1 cellular context compared by ENCODE assay signal in the genomic region with DNA sequence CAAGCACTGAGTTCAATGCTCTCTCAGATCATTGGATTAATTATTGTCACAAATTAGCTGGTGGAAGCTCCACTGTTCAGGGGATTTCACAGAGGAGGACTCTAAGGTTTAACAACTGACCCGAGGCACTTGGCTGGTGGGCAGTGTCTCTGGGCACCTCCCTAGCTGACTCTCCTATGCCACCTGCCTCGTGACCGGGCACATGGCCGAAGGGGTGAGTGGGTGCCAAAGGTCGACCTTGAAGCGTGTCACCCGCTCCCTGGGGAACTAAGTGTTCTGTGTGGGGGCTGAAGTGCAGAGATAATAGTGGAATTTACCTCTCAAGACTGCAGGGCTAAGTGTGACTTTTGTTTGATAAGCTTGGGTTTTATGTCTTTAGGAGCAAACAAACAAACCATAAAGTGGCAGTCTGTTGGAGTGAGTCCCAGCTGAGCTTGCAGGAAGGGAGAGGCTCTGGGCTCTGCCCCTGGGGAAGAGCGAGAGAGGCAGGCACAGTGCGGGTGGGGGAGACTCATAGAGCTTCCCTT.
TF ChIP-seq lines count a peak whose summit lies in the region.

No MANE protein-coding gene starts in this region.

TF ChIP-seq in HEK293, 187 proteins besides CTCF, POLR2A, EP300 and RAD21 (continued from another document and continues in another):
- no peak for TF ChIP-seq GLI4 (tag by site-specific recombination; IDR thresholded peaks at IDR 0.05)
- no peak for TF ChIP-seq ZNF132 (tag by site-specific recombination; IDR thresholded peaks at IDR 0.05; ENCODE audit: borderline replicate concordance)
- TF ChIP-seq HOXD13 (CRISPR knock-in tag; IDR thresholded peaks at IDR 0.05; ENCODE audit: borderline replicate concordance): peak; percentile 21; the same call in 1 of the 2 replicates
- TF ChIP-seq ZNF274 (IDR thresholded peaks at IDR 0.05; ENCODE audit: low read length): no peak
- TF ChIP-seq ZNF274 (tag by site-specific recombination; IDR thresholded peaks at IDR 0.05; ENCODE audit: borderline replicate concordance): no peak
- TF ChIP-seq, protein P1, sequence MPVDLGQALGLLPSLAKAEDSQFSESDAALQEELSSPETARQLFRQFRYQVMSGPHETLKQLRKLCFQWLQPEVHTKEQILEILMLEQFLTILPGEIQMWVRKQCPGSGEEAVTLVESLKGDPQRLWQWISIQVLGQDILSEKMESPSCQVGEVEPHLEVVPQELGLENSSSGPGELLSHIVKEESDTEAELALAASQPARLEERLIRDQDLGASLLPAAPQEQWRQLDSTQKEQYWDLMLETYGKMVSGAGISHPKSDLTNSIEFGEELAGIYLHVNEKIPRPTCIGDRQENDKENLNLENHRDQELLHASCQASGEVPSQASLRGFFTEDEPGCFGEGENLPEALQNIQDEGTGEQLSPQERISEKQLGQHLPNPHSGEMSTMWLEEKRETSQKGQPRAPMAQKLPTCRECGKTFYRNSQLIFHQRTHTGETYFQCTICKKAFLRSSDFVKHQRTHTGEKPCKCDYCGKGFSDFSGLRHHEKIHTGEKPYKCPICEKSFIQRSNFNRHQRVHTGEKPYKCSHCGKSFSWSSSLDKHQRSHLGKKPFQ (tag by site-specific recombination; IDR thresholded peaks at IDR 0.05): peak; percentile 88
- TF ChIP-seq ZNF610 (tag by site-specific recombination; IDR thresholded peaks at IDR 0.05; ENCODE audit: borderline replicate concordance): peak; percentile 65; the same call in 1 of the 2 replicates
- no peak for TF ChIP-seq ZBTB48 (tag by site-specific recombination; IDR thresholded peaks at IDR 0.05)
- TF ChIP-seq KLF8 (tag by site-specific recombination; IDR thresholded peaks at IDR 0.05): no peak
- TF ChIP-seq, protein P2, sequence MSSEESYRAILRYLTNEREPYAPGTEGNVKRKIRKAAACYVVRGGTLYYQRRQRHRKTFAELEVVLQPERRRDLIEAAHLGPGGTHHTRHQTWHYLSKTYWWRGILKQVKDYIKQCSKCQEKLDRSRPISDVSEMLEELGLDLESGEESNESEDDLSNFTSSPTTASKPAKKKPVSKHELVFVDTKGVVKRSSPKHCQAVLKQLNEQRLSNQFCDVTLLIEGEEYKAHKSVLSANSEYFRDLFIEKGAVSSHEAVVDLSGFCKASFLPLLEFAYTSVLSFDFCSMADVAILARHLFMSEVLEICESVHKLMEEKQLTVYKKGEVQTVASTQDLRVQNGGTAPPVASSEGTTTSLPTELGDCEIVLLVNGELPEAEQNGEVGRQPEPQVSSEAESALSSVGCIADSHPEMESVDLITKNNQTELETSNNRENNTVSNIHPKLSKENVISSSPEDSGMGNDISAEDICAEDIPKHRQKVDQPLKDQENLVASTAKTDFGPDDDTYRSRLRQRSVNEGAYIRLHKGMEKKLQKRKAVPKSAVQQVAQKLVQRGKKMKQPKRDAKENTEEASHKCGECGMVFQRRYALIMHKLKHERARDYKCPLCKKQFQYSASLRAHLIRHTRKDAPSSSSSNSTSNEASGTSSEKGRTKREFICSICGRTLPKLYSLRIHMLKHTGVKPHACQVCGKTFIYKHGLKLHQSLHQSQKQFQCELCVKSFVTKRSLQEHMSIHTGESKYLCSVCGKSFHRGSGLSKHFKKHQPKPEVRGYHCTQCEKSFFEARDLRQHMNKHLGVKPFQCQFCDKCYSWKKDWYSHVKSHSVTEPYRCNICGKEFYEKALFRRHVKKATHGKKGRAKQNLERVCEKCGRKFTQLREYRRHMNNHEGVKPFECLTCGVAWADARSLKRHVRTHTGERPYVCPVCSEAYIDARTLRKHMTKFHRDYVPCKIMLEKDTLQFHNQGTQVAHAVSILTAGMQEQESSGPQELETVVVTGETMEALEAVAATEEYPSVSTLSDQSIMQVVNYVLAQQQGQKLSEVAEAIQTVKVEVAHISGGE (tag by site-specific recombination; conservative IDR thresholded peaks at IDR 0.05; ENCODE audit: low read depth): no peak
- TF ChIP-seq, protein P3, sequence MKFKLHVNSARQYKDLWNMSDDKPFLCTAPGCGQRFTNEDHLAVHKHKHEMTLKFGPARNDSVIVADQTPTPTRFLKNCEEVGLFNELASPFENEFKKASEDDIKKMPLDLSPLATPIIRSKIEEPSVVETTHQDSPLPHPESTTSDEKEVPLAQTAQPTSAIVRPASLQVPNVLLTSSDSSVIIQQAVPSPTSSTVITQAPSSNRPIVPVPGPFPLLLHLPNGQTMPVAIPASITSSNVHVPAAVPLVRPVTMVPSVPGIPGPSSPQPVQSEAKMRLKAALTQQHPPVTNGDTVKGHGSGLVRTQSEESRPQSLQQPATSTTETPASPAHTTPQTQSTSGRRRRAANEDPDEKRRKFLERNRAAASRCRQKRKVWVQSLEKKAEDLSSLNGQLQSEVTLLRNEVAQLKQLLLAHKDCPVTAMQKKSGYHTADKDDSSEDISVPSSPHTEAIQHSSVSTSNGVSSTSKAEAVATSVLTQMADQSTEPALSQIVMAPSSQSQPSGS (tag by site-specific recombination; IDR thresholded peaks at IDR 0.05; ENCODE audit: low read depth): 0 out of 2 replicates have a peak, but pooled peaks have one; percentile 24
- no peak for TF ChIP-seq ZNF791 (tag by site-specific recombination; IDR thresholded peaks at IDR 0.05)
- peak; percentile 64 for TF ChIP-seq ZEB2 (tag by site-specific recombination; IDR thresholded peaks at IDR 0.05)
- no peak for TF ChIP-seq ZNF501 (tag by site-specific recombination; IDR thresholded peaks at IDR 0.05)
- TF ChIP-seq ZNF624 (tag by site-specific recombination; IDR thresholded peaks at IDR 0.05): no peak
- no peak for TF ChIP-seq ZNF777 (tag by site-specific recombination; IDR thresholded peaks at IDR 0.05; ENCODE audit: borderline replicate concordance)
- TF ChIP-seq, protein P4, sequence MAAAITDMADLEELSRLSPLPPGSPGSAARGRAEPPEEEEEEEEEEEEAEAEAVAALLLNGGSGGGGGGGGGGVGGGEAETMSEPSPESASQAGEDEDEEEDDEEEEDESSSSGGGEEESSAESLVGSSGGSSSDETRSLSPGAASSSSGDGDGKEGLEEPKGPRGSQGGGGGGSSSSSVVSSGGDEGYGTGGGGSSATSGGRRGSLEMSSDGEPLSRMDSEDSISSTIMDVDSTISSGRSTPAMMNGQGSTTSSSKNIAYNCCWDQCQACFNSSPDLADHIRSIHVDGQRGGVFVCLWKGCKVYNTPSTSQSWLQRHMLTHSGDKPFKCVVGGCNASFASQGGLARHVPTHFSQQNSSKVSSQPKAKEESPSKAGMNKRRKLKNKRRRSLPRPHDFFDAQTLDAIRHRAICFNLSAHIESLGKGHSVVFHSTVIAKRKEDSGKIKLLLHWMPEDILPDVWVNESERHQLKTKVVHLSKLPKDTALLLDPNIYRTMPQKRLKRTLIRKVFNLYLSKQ (tag by site-specific recombination; IDR thresholded peaks at IDR 0.05; ENCODE audit: borderline replicate concordance): no peak
- TF ChIP-seq ZSCAN30 (tag by site-specific recombination; IDR thresholded peaks at IDR 0.05): peak; percentile 73
- TF ChIP-seq, protein P5, sequence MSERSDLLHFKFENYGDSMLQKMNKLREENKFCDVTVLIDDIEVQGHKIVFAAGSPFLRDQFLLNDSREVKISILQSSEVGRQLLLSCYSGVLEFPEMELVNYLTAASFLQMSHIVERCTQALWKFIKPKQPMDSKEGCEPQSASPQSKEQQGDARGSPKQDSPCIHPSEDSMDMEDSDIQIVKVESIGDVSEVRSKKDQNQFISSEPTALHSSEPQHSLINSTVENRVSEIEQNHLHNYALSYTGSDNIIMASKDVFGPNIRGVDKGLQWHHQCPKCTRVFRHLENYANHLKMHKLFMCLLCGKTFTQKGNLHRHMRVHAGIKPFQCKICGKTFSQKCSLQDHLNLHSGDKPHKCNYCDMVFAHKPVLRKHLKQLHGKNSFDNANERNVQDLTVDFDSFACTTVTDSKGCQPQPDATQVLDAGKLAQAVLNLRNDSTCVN (tag by site-specific recombination; optimal IDR thresholded peaks at IDR 0.05): no peak
- no peak for TF ChIP-seq ZNF677 (tag by site-specific recombination; IDR thresholded peaks at IDR 0.05)
- TF ChIP-seq ZNF302 (tag by site-specific recombination; IDR thresholded peaks at IDR 0.05; ENCODE audit: low read depth): no peak
- TF ChIP-seq MYNN (tag by site-specific recombination; IDR thresholded peaks at IDR 0.05; ENCODE audit: borderline replicate concordance): no peak
- TF ChIP-seq ZNF473 (tag by site-specific recombination; IDR thresholded peaks at IDR 0.05): no peak
- peak; percentile 85 for TF ChIP-seq WT1 (tag by site-specific recombination; IDR thresholded peaks at IDR 0.05)
- TF ChIP-seq ZNF16 (tag by site-specific recombination; IDR thresholded peaks at IDR 0.05; ENCODE audit: low read depth): no peak
- TF ChIP-seq GFI1B (tag by site-specific recombination; IDR thresholded peaks at IDR 0.05): peak; percentile 90
- TF ChIP-seq SCRT1 (tag by site-specific recombination; IDR thresholded peaks at IDR 0.05; ENCODE audit: borderline replicate concordance): no peak; the same call in 1 of the 2 replicates
- TF ChIP-seq, protein P6, sequence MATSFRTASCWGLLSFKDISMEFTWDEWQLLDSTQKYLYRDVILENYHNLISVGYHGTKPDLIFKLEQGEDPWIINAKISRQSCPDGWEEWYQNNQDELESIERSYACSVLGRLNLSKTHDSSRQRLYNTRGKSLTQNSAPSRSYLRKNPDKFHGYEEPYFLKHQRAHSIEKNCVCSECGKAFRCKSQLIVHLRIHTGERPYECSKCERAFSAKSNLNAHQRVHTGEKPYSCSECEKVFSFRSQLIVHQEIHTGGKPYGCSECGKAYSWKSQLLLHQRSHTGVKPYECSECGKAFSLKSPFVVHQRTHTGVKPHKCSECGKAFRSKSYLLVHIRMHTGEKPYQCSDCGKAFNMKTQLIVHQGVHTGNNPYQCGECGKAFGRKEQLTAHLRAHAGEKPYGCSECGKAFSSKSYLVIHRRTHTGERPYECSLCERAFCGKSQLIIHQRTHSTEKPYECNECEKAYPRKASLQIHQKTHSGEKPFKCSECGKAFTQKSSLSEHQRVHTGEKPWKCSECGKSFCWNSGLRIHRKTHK (tag by site-specific recombination; IDR thresholded peaks at IDR 0.05): no peak
- TF ChIP-seq ZBTB8A (tag by site-specific recombination; IDR thresholded peaks at IDR 0.05): peak; percentile 53
- TF ChIP-seq SETDB1 (IDR thresholded peaks at IDR 0.05; ENCODE audit: insufficient read length, low read length): no peak
- TF ChIP-seq ZNF670 (tag by site-specific recombination; IDR thresholded peaks at IDR 0.05; ENCODE audit: low read depth): no peak
- no peak for TF ChIP-seq ZNF626 (tag by site-specific recombination; IDR thresholded peaks at IDR 0.05)
- TF ChIP-seq ZNF560 (tag by site-specific recombination; IDR thresholded peaks at IDR 0.05; ENCODE audit: borderline replicate concordance): no peak
- TF ChIP-seq ZNF121 (tag by site-specific recombination; IDR thresholded peaks at IDR 0.05): no peak; the same call in 1 of the 2 replicates
- TF ChIP-seq ZNF529 (tag by site-specific recombination; IDR thresholded peaks at IDR 0.05; ENCODE audit: insufficient replicate concordance): no peak
- TF ChIP-seq ZNF530 (tag by site-specific recombination; IDR thresholded peaks at IDR 0.05; ENCODE audit: low read depth): no peak
- TF ChIP-seq ZBTB1 (tag by site-specific recombination; IDR thresholded peaks at IDR 0.05): no peak
- TF ChIP-seq, protein P7, sequence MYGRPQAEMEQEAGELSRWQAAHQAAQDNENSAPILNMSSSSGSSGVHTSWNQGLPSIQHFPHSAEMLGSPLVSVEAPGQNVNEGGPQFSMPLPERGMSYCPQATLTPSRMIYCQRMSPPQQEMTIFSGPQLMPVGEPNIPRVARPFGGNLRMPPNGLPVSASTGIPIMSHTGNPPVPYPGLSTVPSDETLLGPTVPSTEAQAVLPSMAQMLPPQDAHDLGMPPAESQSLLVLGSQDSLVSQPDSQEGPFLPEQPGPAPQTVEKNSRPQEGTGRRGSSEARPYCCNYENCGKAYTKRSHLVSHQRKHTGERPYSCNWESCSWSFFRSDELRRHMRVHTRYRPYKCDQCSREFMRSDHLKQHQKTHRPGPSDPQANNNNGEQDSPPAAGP (tag by site-specific recombination; IDR thresholded peaks at IDR 0.05): peak; percentile 90
- TF ChIP-seq, protein P8, sequence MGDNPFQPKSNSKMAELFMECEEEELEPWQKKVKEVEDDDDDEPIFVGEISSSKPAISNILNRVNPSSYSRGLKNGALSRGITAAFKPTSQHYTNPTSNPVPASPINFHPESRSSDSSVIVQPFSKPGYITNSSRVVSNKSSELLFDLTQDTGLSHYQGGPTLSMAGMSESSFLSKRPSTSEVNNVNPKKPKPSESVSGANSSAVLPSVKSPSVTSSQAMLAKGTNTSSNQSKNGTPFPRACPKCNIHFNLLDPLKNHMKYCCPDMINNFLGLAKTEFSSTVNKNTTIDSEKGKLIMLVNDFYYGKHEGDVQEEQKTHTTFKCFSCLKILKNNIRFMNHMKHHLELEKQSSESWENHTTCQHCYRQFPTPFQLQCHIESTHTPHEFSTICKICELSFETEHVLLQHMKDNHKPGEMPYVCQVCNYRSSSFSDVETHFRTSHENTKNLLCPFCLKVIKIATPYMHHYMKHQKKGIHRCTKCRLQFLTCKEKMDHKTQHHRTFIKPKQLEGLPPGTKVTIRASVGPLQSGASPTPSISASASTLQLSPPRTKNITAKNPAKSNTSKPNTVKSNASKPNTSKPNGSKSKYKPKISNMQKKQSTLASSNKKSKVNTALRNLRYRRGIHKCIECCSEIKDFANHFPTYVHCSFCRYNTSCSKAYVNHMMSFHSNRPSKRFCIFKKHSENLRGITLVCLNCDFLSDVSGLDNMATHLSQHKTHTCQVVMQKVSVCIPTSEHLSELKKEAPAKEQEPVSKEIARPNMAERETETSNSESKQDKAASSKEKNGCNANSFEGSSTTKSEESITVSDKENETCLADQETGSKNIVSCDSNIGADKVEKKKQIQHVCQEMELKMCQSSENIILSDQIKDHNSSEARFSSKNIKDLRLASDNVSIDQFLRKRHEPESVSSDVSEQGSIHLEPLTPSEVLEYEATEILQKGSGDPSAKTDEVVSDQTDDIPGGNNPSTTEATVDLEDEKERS (tag by site-specific recombination; IDR thresholded peaks at IDR 0.05): no peak
- TF ChIP-seq ZNF48 (tag by site-specific recombination; IDR thresholded peaks at IDR 0.05): no peak
- TF ChIP-seq ZNF621 (tag by site-specific recombination; IDR thresholded peaks at IDR 0.05): no peak
- TF ChIP-seq ZNF155 (tag by site-specific recombination; IDR thresholded peaks at IDR 0.05): no peak
- TF ChIP-seq, protein P9, sequence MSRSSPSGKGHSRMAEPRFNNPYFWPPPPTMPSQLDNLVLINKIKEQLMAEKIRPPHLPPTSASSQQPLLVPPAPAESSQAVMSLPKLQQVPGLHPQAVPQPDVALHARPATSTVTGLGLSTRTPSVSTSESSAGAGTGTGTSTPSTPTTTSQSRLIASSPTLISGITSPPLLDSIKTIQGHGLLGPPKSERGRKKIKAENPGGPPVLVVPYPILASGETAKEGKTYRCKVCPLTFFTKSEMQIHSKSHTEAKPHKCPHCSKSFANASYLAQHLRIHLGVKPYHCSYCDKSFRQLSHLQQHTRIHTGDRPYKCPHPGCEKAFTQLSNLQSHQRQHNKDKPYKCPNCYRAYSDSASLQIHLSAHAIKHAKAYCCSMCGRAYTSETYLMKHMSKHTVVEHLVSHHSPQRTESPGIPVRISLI (tag by site-specific recombination; IDR thresholded peaks at IDR 0.05): no peak
- peak; percentile 98 for TF ChIP-seq ZNF843 (tag by site-specific recombination; IDR thresholded peaks at IDR 0.05)
- TF ChIP-seq ZNF140 (tag by site-specific recombination; IDR thresholded peaks at IDR 0.05): no peak
- TF ChIP-seq ZNF558 (tag by site-specific recombination; IDR thresholded peaks at IDR 0.05): no peak
- no peak; the same call in 1 of the 2 replicates for TF ChIP-seq ZNF335 (tag by site-specific recombination; conservative IDR thresholded peaks at IDR 0.05)
- no peak for TF ChIP-seq ZNF664 (tag by site-specific recombination; IDR thresholded peaks at IDR 0.05)
- TF ChIP-seq ZNF10 (tag by site-specific recombination; IDR thresholded peaks at IDR 0.05): no peak
- TF ChIP-seq RBAK (tag by site-specific recombination; IDR thresholded peaks at IDR 0.05): no peak
- no peak for TF ChIP-seq ZNF776 (tag by site-specific recombination; IDR thresholded peaks at IDR 0.05; ENCODE audit: borderline replicate concordance)
